16 cellular contexts compared by ENCODE assay signal in the genomic region with DNA sequence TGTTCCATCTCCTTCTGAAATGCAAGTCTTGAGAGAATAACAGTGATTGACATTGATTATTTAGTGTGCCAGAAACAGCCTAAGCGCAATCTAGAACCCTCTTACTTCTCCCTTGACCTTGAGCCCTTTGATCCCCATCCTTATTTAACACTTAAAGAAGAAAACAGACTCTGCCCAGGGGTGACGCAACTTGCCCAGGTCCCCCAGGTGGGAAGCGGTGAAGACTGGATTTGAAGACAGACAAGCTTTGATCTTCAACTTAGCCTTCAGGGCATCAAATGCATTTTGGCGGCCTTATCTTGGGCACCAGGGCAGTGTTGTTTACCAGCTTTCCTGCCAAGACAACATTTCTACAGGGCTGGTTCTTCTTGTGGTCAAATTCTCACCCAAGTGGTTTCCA. TPM values are rescaled to one million over a fixed set of nuclear protein-coding genes. Genes with fewer than 3 reads are reported as not detected.
A peak's percentile ranks its signal among the peaks of the same experiment; 100 is the strongest.
DNase-seq lines count a peak whose midpoint lies in the region; ATAC-seq, FAIRE-seq and TF ChIP-seq lines count a peak whose summit lies in the region.
"Had no signal": no experiment of that assay in that cellular context is flagged by ENCODE, and none has a peak within 500 bp of the region (broad histone marks: within the 10 kb centered on the region; RNA-seq: fewer than 3 reads in every experiment).

No MANE protein-coding gene starts in this region.

- H3K9me3 ChIP-seq in MM.1S (replicated peaks; ENCODE audit: insufficient read depth, low read length) (no peaks in the 10 kb centered on the region), kidney (ENCODE audit: control insufficient read depth in 1 of 2, low read length in 2 of 2) (no peaks in the 10 kb centered on the region), thoracic aorta (no peaks in the 10 kb centered on the region)
- H3K9me3 ChIP-seq: sigmoid colon had no signal

- peak overlapping the region; percentile 92 for H3K4me2 ChIP-seq in MM.1S (ENCODE audit: low read depth, low read length)

- CTCF ChIA-PET in activated naive CD4-positive, alpha-beta T cell treated with anti-CD3 and anti-CD28 coated beads for 36 hours (lab: Charles Lee): no interaction called here
- CTCF ChIA-PET in WTC11 (lab: Charles Lee): no interaction called here

- no peaks in the 10 kb centered on the region for H3K79me2 ChIP-seq in MM.1S (ENCODE audit: low read length)

- H3K27me3 ChIP-seq in MM.1S (replicated peaks; ENCODE audit: insufficient read depth, low read length): no peaks in the 10 kb centered on the region
- H3K27me3 ChIP-seq in thoracic aorta (replicated peaks; ENCODE audit: insufficient read depth): no peaks in the 10 kb centered on the region
- H3K27me3 ChIP-seq: sigmoid colon had no signal

- FAIRE-seq in kidney (lab: Jason Lieb, UNC): no peak
- FAIRE-seq: D721Med had no signal

- peak overlapping the region; percentile 43 for H3K27ac Mint-ChIP-seq in activated naive CD4-positive, alpha-beta T cell treated with anti-CD3 and anti-CD28 coated beads, Interleukin-2, amount 50 U/mL, for 24 hours
- H3K27ac Mint-ChIP-seq in activated naive CD4-positive, alpha-beta T cell treated with anti-CD3 and anti-CD28 coated beads for 36 hours: no peak overlapping the region
- no peak overlapping the region for H3K27ac Mint-ChIP-seq in WTC11
- no peak overlapping the region for H3K27ac Mint-ChIP-seq in activated CD4-positive, alpha-beta T cell treated with anti-CD3 and anti-CD28 coated beads, Interleukin-2, amount 10 ng/mL, durations not matched to agents 24 days and 14 days

- no peaks in the 10 kb centered on the region for H3K36me3 Mint-ChIP-seq in activated naive CD4-positive, alpha-beta T cell treated with anti-CD3 and anti-CD28 coated beads, Interleukin-2, amount 50 U/mL, for 24 hours
- H3K36me3 Mint-ChIP-seq in activated naive CD4-positive, alpha-beta T cell treated with anti-CD3 and anti-CD28 coated beads for 36 hours (ENCODE audit: low read depth): no peaks in the 10 kb centered on the region
- no peaks in the 10 kb centered on the region for H3K36me3 Mint-ChIP-seq in WTC11
- no peaks in the 10 kb centered on the region for H3K36me3 Mint-ChIP-seq in activated CD4-positive, alpha-beta T cell treated with anti-CD3 and anti-CD28 coated beads, Interleukin-2, amount 10 ng/mL, durations not matched to agents 24 days and 14 days (ENCODE audit: low read depth)

- POLR2A ChIA-PET in WTC11 (lab: Charles Lee): no interaction called here

- H3K36me3 ChIP-seq in MM.1S (replicated peaks; ENCODE audit: insufficient read depth, low read length) (no peaks in the 10 kb centered on the region), kidney (ENCODE audit: control insufficient read depth in 1 of 2, insufficient read depth in 2 of 2, low read length in 2 of 2) (no peaks in the 10 kb centered on the region), thoracic aorta (no peaks in the 10 kb centered on the region)
- H3K36me3 ChIP-seq: sigmoid colon had no signal

- intact Hi-C loops in activated naive CD4-positive, alpha-beta T cell treated with anti-CD3 and anti-CD28 coated beads for 36 hours (cut with micrococcal nuclease): no loop called here
- intact Hi-C loops in kidney (cut with DNase I): no loop called here
- intact Hi-C loops in activated CD4-positive, alpha-beta T cell treated with anti-CD3 and anti-CD28 coated beads, Interleukin-2, amount 10 ng/mL, durations not matched to agents 24 days and 14 days (cut with micrococcal nuclease): no loop called here

- H3K9ac ChIP-seq in MM.1S (ENCODE audit: low read length): no peak overlapping the region
- H3K9ac ChIP-seq in kidney (ENCODE audit: low read length in 2 of 2): no peak overlapping the region

- peaks cover 20% of the 10 kb centered on the region for H3F3A ChIP-seq in MM.1S (ENCODE audit: insufficient read depth, low read length)

- no peaks in the 10 kb centered on the region for H3K9me3 Mint-ChIP-seq in activated naive CD4-positive, alpha-beta T cell treated with anti-CD3 and anti-CD28 coated beads, Interleukin-2, amount 50 U/mL, for 24 hours
- H3K9me3 Mint-ChIP-seq in activated naive CD4-positive, alpha-beta T cell treated with anti-CD3 and anti-CD28 coated beads for 36 hours: no peaks in the 10 kb centered on the region
- no peaks in the 10 kb centered on the region for H3K9me3 Mint-ChIP-seq in WTC11
- no peaks in the 10 kb centered on the region for H3K9me3 Mint-ChIP-seq in activated CD4-positive, alpha-beta T cell treated with anti-CD3 and anti-CD28 coated beads, Interleukin-2, amount 10 ng/mL, durations not matched to agents 24 days and 14 days

- no peaks in the 10 kb centered on the region for H4K20me1 ChIP-seq in MM.1S (ENCODE audit: insufficient read depth, low read length)

- no peak for DNase-seq in activated naive CD4-positive, alpha-beta T cell treated with anti-CD3 and anti-CD28 coated beads for 36 hours
- DNase-seq in MM.1S: peak; percentile 19
- DNase-seq in kidney: no peak
- DNase-seq in thoracic aorta (ENCODE audit: low spot score): no peak
- DNase-seq in WTC11 (ENCODE audit: low spot score): no peak
- DNase-seq in activated CD4-positive, alpha-beta T cell treated with anti-CD3 and anti-CD28 coated beads, Interleukin-2, amount 10 ng/mL, durations not matched to agents 24 days and 14 days: no peak
- DNase-seq: activated T-cell treated with anti-CD3 and anti-CD28 coated beads for 4 hours, amniotic stem cell, HCEC 1CT, SHP77 treated with DMSO at 0.1 percent for 48 hours had no signal

- H3K27ac ChIP-seq in MM.1S (ENCODE audit: low read length): peak overlapping the region; percentile 41; the same call in 1 of the 2 replicates
- H3K27ac ChIP-seq in kidney (ENCODE audit: low read depth in 2 of 2, low read length in 2 of 2): peak overlapping the region; percentile 29 to 59
- peak overlapping the region in 1 of 2 donors; percentile 10 for H3K27ac ChIP-seq in thoracic aorta

- H3K4me1 ChIP-seq in MM.1S (ENCODE audit: low read length) (peaks cover 32% of the 10 kb centered on the region), kidney (ENCODE audit: control insufficient read depth in 1 of 2, insufficient read depth in 1 of 2, low read depth in 1 of 2, low read length in 2 of 2) (peaks cover 18 to 28% of the 10 kb centered on the region in 2 donors), thoracic aorta (ENCODE audit: control insufficient read depth in 1 of 2, low read depth in 2 of 2) (no peaks in the 10 kb centered on the region)
- H3K4me1 ChIP-seq: sigmoid colon had no signal

- H3K27me3 Mint-ChIP-seq in activated naive CD4-positive, alpha-beta T cell treated with anti-CD3 and anti-CD28 coated beads, Interleukin-2, amount 50 U/mL, for 24 hours: peaks cover 24% of the 10 kb centered on the region
- H3K27me3 Mint-ChIP-seq in activated naive CD4-positive, alpha-beta T cell treated with anti-CD3 and anti-CD28 coated beads for 36 hours (ENCODE audit: low read depth): peaks cover 23% of the 10 kb centered on the region
- H3K27me3 Mint-ChIP-seq in WTC11 (ENCODE audit: low read depth): no peaks in the 10 kb centered on the region
- peaks cover 20% of the 10 kb centered on the region for H3K27me3 Mint-ChIP-seq in activated CD4-positive, alpha-beta T cell treated with anti-CD3 and anti-CD28 coated beads, Interleukin-2, amount 10 ng/mL, durations not matched to agents 24 days and 14 days

- H2AFZ ChIP-seq in MM.1S (ENCODE audit: low read length): peak overlapping the region; percentile 69

- no peak overlapping the region for H3K4me3 Mint-ChIP-seq in activated naive CD4-positive, alpha-beta T cell treated with anti-CD3 and anti-CD28 coated beads, Interleukin-2, amount 50 U/mL, for 24 hours
- no peak overlapping the region for H3K4me3 Mint-ChIP-seq in activated naive CD4-positive, alpha-beta T cell treated with anti-CD3 and anti-CD28 coated beads for 36 hours
- no peak overlapping the region for H3K4me3 Mint-ChIP-seq in WTC11
- H3K4me3 Mint-ChIP-seq in activated CD4-positive, alpha-beta T cell treated with anti-CD3 and anti-CD28 coated beads, Interleukin-2, amount 10 ng/mL, durations not matched to agents 24 days and 14 days: no peak overlapping the region

- H3K9me2 ChIP-seq in MM.1S (replicated peaks; ENCODE audit: insufficient read depth, low read length): no peaks in the 10 kb centered on the region

- TF ChIP-seq CTCF in MM.1S (IDR thresholded peaks at IDR 0.05; ENCODE audit: low read length) (no peak), kidney (IDR thresholded peaks at IDR 0.05; ENCODE audit: borderline replicate concordance, extremely low read depth, insufficient read depth) (no peak), thoracic aorta (IDR thresholded peaks at IDR 0.05) (no peak), WTC11 (IDR thresholded peaks at IDR 0.05) (no peak)

- peak overlapping the region; percentile 61; the same call in 1 of the 2 replicates for H3K4me3 ChIP-seq in MM.1S (ENCODE audit: low read length)
- H3K4me3 ChIP-seq in kidney (ENCODE audit: low read length in 2 of 2): peak overlapping the region in 1 of 2 donors; percentile 33
- H3K4me3 ChIP-seq in thoracic aorta: peak overlapping the region; percentile 20
- H3K4me3 ChIP-seq: sigmoid colon had no signal

- H3K4me1 Mint-ChIP-seq in activated naive CD4-positive, alpha-beta T cell treated with anti-CD3 and anti-CD28 coated beads, Interleukin-2, amount 50 U/mL, for 24 hours: peaks cover 15% of the 10 kb centered on the region
- peaks cover 36% of the 10 kb centered on the region for H3K4me1 Mint-ChIP-seq in activated naive CD4-positive, alpha-beta T cell treated with anti-CD3 and anti-CD28 coated beads for 36 hours (ENCODE audit: low read depth)
- H3K4me1 Mint-ChIP-seq in WTC11: peaks cover 9% of the 10 kb centered on the region
- peaks cover 47% of the 10 kb centered on the region for H3K4me1 Mint-ChIP-seq in activated CD4-positive, alpha-beta T cell treated with anti-CD3 and anti-CD28 coated beads, Interleukin-2, amount 10 ng/mL, durations not matched to agents 24 days and 14 days

- no peak for ATAC-seq in thoracic aorta (ENCODE audit: insufficient number of reproducible peaks, low FRiP score, low read depth)
- ATAC-seq in WTC11: no peak
- no peak for ATAC-seq in HG03354 (IDR thresholded peaks at IDR 0.05; ENCODE audit: poor library complexity, severe bottlenecking, unreplicated experiment)

TF ChIP-seq in WTC11, 78 proteins besides CTCF, POLR2A, EP300 and RAD21 (continues in another document):
- no peak for TF ChIP-seq NR2C2 (CRISPR knock-in tag; IDR thresholded peaks at IDR 0.05)

RNA-seq across cellular contexts. Expression of a gene that starts 8.9 kb away (rescaled TPM):
- total RNA-seq in activated naive CD4-positive, alpha-beta T cell treated with anti-CD3 and anti-CD28 coated beads for 36 hours: under 1 TPM; 0.12 to 0.29 TPM
- total RNA-seq in kidney (50.5 TPM), thoracic aorta (10 to 100 TPM; 25.2 to 31.0 TPM), WTC11 (2021) (0.21 to 0.27 TPM (median 0.26 TPM) in 3 replicates)
- polyA plus RNA-seq in kidney (ENCODE audit: insufficient read depth, low read depth, low replicate concordance): 8.3 TPM
- 5.0 and 6.4 TPM in 2 replicates for total RNA-seq in activated CD4-positive, alpha-beta T cell treated with anti-CD3 and anti-CD28 coated beads, Interleukin-2, amount 10 ng/mL, durations not matched to agents 24 days and 14 days
- polyA plus RNA-seq: neural cell had no signal

RNA-seq across cellular contexts. Expression of a gene that starts 49.5 kb away (rescaled TPM):
- total RNA-seq in activated naive CD4-positive, alpha-beta T cell treated with anti-CD3 and anti-CD28 coated beads for 36 hours: not detected
- 0.19 TPM for total RNA-seq in kidney
- polyA plus RNA-seq in kidney (ENCODE audit: insufficient read depth, low read depth, low replicate concordance): not detected
- total RNA-seq in thoracic aorta: 1 to 10 TPM; 1.1 to 1.5 TPM
- 1.2 to 3.1 TPM (median 2.1 TPM) in 3 replicates for total RNA-seq in WTC11 (2021)
- not detected in 2 replicates for total RNA-seq in activated CD4-positive, alpha-beta T cell treated with anti-CD3 and anti-CD28 coated beads, Interleukin-2, amount 10 ng/mL, durations not matched to agents 24 days and 14 days
- total RNA-seq: left lobe of liver had no signal
